ENCODE assay signal across 12 cellular contexts in genomic region chr1:119000371-119001180, GRCh38. TPM values are rescaled to one million over a fixed set of nuclear protein-coding genes. Genes with fewer than 3 reads are reported as not detected.
DNase-seq lines count a peak whose midpoint lies in the region; ATAC-seq and TF ChIP-seq lines count a peak whose summit lies in the region.
"Had no signal": no experiment of that assay in that cellular context is flagged by ENCODE, and none has a peak within 500 bp of the region (broad histone marks: within the 10 kb centered on the region; RNA-seq: fewer than 3 reads in every experiment).

No MANE protein-coding gene starts in this region.

- H3K9me3 ChIP-seq in duodenal mucosa (ENCODE audit: control insufficient read depth in 1 of 2, low read length in 2 of 2), result no peaks in the 10 kb centered on the region
- no peaks in the 10 kb centered on the region for H3K9me3 ChIP-seq in lower lobe of right lung
- H3K9me3 ChIP-seq in thoracic aorta, result no peaks in the 10 kb centered on the region
- H3K9me3 ChIP-seq: mucosa of descending colon had no signal

- peaks cover 6% of the 10 kb centered on the region for H3K4me1 Mint-ChIP-seq in activated CD4-positive, alpha-beta memory T cell treated with anti-CD3 and anti-CD28 coated beads for 36 hours (ENCODE audit: low read depth)
- peaks cover 17% of the 10 kb centered on the region for H3K4me1 Mint-ChIP-seq in activated CD4-positive, alpha-beta memory T cell treated with anti-CD3 and anti-CD28 coated beads, Interleukin-2, amount 10 ng/mL, durations not matched to agents 7 days and 5 days

- ATAC-seq in lower lobe of right lung (no peak), thoracic aorta (ENCODE audit: insufficient number of reproducible peaks, low FRiP score, low read depth) (no peak), GM19328 (IDR thresholded peaks at IDR 0.05; ENCODE audit: unreplicated experiment) (no peak), GM21619 (IDR thresholded peaks at IDR 0.05; ENCODE audit: unreplicated experiment) (no peak)
- ATAC-seq: effector memory CD8-positive, alpha-beta T cell had no signal

- no peaks in the 10 kb centered on the region for H3K36me3 ChIP-seq in duodenal mucosa (ENCODE audit: control insufficient read depth in 1 of 2, insufficient read depth in 2 of 2, low read length in 2 of 2)
- H3K36me3 ChIP-seq in lower lobe of right lung, result no peaks in the 10 kb centered on the region
- H3K36me3 ChIP-seq in thoracic aorta, result no peaks in the 10 kb centered on the region

- H3K27ac Mint-ChIP-seq in activated CD4-positive, alpha-beta memory T cell treated with anti-CD3 and anti-CD28 coated beads for 36 hours, result no peak overlapping the region
- H3K27ac Mint-ChIP-seq in activated CD4-positive, alpha-beta memory T cell treated with anti-CD3 and anti-CD28 coated beads, Interleukin-2, amount 10 ng/mL, durations not matched to agents 7 days and 5 days, result no peak overlapping the region
- H3K27ac Mint-ChIP-seq: effector memory CD8-positive, alpha-beta T cell had no signal

- intact Hi-C loops in activated CD4-positive, alpha-beta memory T cell treated with anti-CD3 and anti-CD28 coated beads for 36 hours (cut with micrococcal nuclease), result loop anchor here (2.0 kb wide), 1 partner anchor 16 kb away; no protein-coding TSS in a partner anchor
- intact Hi-C loops in lower lobe of right lung (cut with DNase I), result no loop called here

- no peak overlapping the region for H3K9ac ChIP-seq in duodenal mucosa (ENCODE audit: low read depth in 1 of 2, low read length in 2 of 2)

- H3K27ac ChIP-seq in duodenal mucosa (ENCODE audit: low read depth, low read length) (no peak overlapping the region), lower lobe of right lung (no peak overlapping the region), thoracic aorta (peak overlapping the region in 1 of 2 donors; percentile 32)

- H3K4me1 ChIP-seq in duodenal mucosa (ENCODE audit: control insufficient read depth in 1 of 2, insufficient read depth in 2 of 2, low read length in 2 of 2) (peaks cover 4% of the 10 kb centered on the region in 2 donors), lower lobe of right lung (peaks cover 21% of the 10 kb centered on the region), thoracic aorta (ENCODE audit: control insufficient read depth in 1 of 2, low read depth in 2 of 2) (peaks cover 7 to 12% of the 10 kb centered on the region in 2 donors)

- H3K4me3 Mint-ChIP-seq in activated CD4-positive, alpha-beta memory T cell treated with anti-CD3 and anti-CD28 coated beads for 36 hours, result peak overlapping the region; percentile 12
- no peak overlapping the region for H3K4me3 Mint-ChIP-seq in activated CD4-positive, alpha-beta memory T cell treated with anti-CD3 and anti-CD28 coated beads, Interleukin-2, amount 10 ng/mL, durations not matched to agents 7 days and 5 days
- H3K4me3 Mint-ChIP-seq: effector memory CD8-positive, alpha-beta T cell had no signal

- POLR2A ChIA-PET in activated CD4-positive, alpha-beta memory T cell treated with anti-CD3 and anti-CD28 coated beads for 36 hours (lab: Charles Lee), result no interaction called here
- POLR2A ChIA-PET in activated CD4-positive, alpha-beta memory T cell treated with anti-CD3 and anti-CD28 coated beads, Interleukin-2, amount 10 ng/mL, durations not matched to agents 7 days and 5 days (lab: Charles Lee), result no interaction called here

- H3K27me3 Mint-ChIP-seq in activated CD4-positive, alpha-beta memory T cell treated with anti-CD3 and anti-CD28 coated beads for 36 hours, result peaks cover 77% of the 10 kb centered on the region
- H3K27me3 Mint-ChIP-seq in activated CD4-positive, alpha-beta memory T cell treated with anti-CD3 and anti-CD28 coated beads, Interleukin-2, amount 10 ng/mL, durations not matched to agents 7 days and 5 days, result peaks cover 77% of the 10 kb centered on the region

- DNase-seq in activated CD4-positive, alpha-beta memory T cell treated with anti-CD3 and anti-CD28 coated beads for 36 hours, result no peak
- DNase-seq in activated CD4-positive, alpha-beta memory T cell treated with anti-CD3 and anti-CD28 coated beads, Interleukin-2, amount 10 ng/mL, durations not matched to agents 7 days and 5 days, result no peak
- DNase-seq in lower lobe of right lung (no peak), thoracic aorta (ENCODE audit: low spot score) (no peak), NCI-H2171 (lab: John Stamatoyannopoulos, UW) (no peak)
- DNase-seq: activated T-cell treated with anti-CD3 and anti-CD28 coated beads, Interleukin-2, amount 50 U/mL, for 1 hour; effector memory CD8-positive, alpha-beta T cell; mucosa of descending colon; NCI-H2081 had no signal

- TF ChIP-seq CTCF in lower lobe of right lung (IDR thresholded peaks at IDR 0.05) (no peak), thoracic aorta (IDR thresholded peaks at IDR 0.05) (no peak)

- no peaks in the 10 kb centered on the region for H3K9me3 Mint-ChIP-seq in activated CD4-positive, alpha-beta memory T cell treated with anti-CD3 and anti-CD28 coated beads for 36 hours
- H3K9me3 Mint-ChIP-seq in activated CD4-positive, alpha-beta memory T cell treated with anti-CD3 and anti-CD28 coated beads, Interleukin-2, amount 10 ng/mL, durations not matched to agents 7 days and 5 days, result no peaks in the 10 kb centered on the region

- H3K36me3 Mint-ChIP-seq in activated CD4-positive, alpha-beta memory T cell treated with anti-CD3 and anti-CD28 coated beads for 36 hours, result no peaks in the 10 kb centered on the region
- peaks cover 7% of the 10 kb centered on the region for H3K36me3 Mint-ChIP-seq in activated CD4-positive, alpha-beta memory T cell treated with anti-CD3 and anti-CD28 coated beads, Interleukin-2, amount 10 ng/mL, durations not matched to agents 7 days and 5 days (ENCODE audit: low read depth)

- peak overlapping the region; percentile 7 to 10 for H3K4me3 ChIP-seq in duodenal mucosa (ENCODE audit: low read depth in 1 of 2, low read length in 2 of 2)
- H3K4me3 ChIP-seq in lower lobe of right lung, result peak overlapping the region; percentile 16
- peak overlapping the region; percentile 62 for H3K4me3 ChIP-seq in thoracic aorta
- H3K4me3 ChIP-seq: mucosa of descending colon had no signal

- peaks cover 82 to 90% of the 10 kb centered on the region in 2 donors for H3K27me3 ChIP-seq in duodenal mucosa (ENCODE audit: control insufficient read depth in 1 of 2, insufficient read depth in 2 of 2, low read length in 2 of 2)
- H3K27me3 ChIP-seq in lower lobe of right lung (ENCODE audit: low read depth), result peaks cover 96% of the 10 kb centered on the region
- peaks cover 8% of the 10 kb centered on the region for H3K27me3 ChIP-seq in thoracic aorta (replicated peaks; ENCODE audit: insufficient read depth)

- CTCF ChIA-PET in activated CD4-positive, alpha-beta memory T cell treated with anti-CD3 and anti-CD28 coated beads for 36 hours (lab: Charles Lee), result interaction anchor here (1.0 kb wide), 1 partner anchor 8 kb away, joined by 5 read pairs; no protein-coding TSS in a partner anchor
- CTCF ChIA-PET in activated CD4-positive, alpha-beta memory T cell treated with anti-CD3 and anti-CD28 coated beads, Interleukin-2, amount 10 ng/mL, durations not matched to agents 7 days and 5 days (lab: Charles Lee), result no interaction called here

RNA-seq across cellular contexts. Expression of gene TBX15, which starts 12.4 kb away (rescaled TPM):
- not detected for total RNA-seq in activated CD4-positive, alpha-beta memory T cell treated with anti-CD3 and anti-CD28 coated beads for 36 hours
- not detected for total RNA-seq in activated CD4-positive, alpha-beta memory T cell treated with anti-CD3 and anti-CD28 coated beads, Interleukin-2, amount 10 ng/mL, durations not matched to agents 7 days and 5 days
- total RNA-seq in lower lobe of right lung, result 0.15 TPM
- 1 to 10 TPM; 1.5 to 6.8 TPM for total RNA-seq in thoracic aorta
- total RNA-seq: mucosa of descending colon had no signal

Comparison
In these comparisons a context has a peak if more than half of its experiments do, and no peak if none do; other contexts are left out.
1. H3K4me3 ChIP-seq: peak in every context shown above with its lines; median percentile 62 in thoracic aorta; 16 in lower lobe of right lung; 8 in duodenal mucosa.